20 cellular contexts compared by ENCODE assay signal in genomic region chr21:33870768-33871167, GRCh38. TPM values are rescaled to one million over a fixed set of nuclear protein-coding genes. Genes with fewer than 3 reads are reported as not detected.
DNase-seq lines count a peak whose midpoint lies in the region; ATAC-seq, FAIRE-seq and TF ChIP-seq lines count a peak whose summit lies in the region.
"Had no signal": no experiment of that assay in that cellular context is flagged by ENCODE, and none has a peak within 500 bp of the region (broad histone marks: within the 10 kb centered on the region; RNA-seq: fewer than 3 reads in every experiment).

No MANE protein-coding gene starts in this region.

- POLR2A ChIA-PET in HepG2 (lab: Yijun Ruan, JAX): no interaction called here

- H3K9ac ChIP-seq in HepG2 (ENCODE audit: insufficient read depth, low read depth, low read length) (no peak overlapping the region), adipocyte (ENCODE audit: low read length) (peak overlapping the region; percentile 51)

- H2AFZ ChIP-seq in HepG2 (ENCODE audit: low read length): no peak overlapping the region

- CTCF ChIA-PET in HepG2 (lab: Yijun Ruan, JAX; ENCODE audit: low intra/inter-chr PET ratio, low total read pairs): no interaction called here

- H3K4me3 ChIP-seq in HepG2 (replicated peaks in 1 of 3; ENCODE audit: insufficient read depth in 1 of 3, low read depth in 2 of 3, low read length in 3 of 3): no peak overlapping the region
- H3K4me3 ChIP-seq in right lobe of liver: no peak overlapping the region
- no peak overlapping the region for H3K4me3 ChIP-seq in adipocyte (ENCODE audit: low read length)
- no peak overlapping the region for H3K4me3 ChIP-seq in upper lobe of right lung
- H3K4me3 ChIP-seq: SK-N-MC had no signal

- TF ChIP-seq EP300 in HepG2 (IDR thresholded peaks at IDR 0.05; ENCODE audit: low read depth in 2 of 2, low read length in 2 of 2) (no peak), HepG2 (CRISPR knock-in tag; IDR thresholded peaks at IDR 0.05; ENCODE audit: borderline replicate concordance) (no peak)

- H3K27ac ChIP-seq in HepG2 (ENCODE audit: extremely low read length, insufficient read depth, low read length) (no peak overlapping the region), right lobe of liver (no peak overlapping the region), upper lobe of right lung (no peak overlapping the region)
- H3K27ac ChIP-seq: HL-60, SK-N-MC had no signal

- no peak for ATAC-seq in HepG2
- no peak for ATAC-seq in right lobe of liver
- ATAC-seq in esophagus mucosa: peak; percentile 45
- ATAC-seq in upper lobe of right lung: no peak
- ATAC-seq: HCT116, PC-3 had no signal

- no TSS peak for BruUV-seq in HepG2 (replicated peaks; lab: Mats Ljungman, UMichigan)

- no peak for TF ChIP-seq RAD21 in HepG2 (CRISPR knock-in tag; IDR thresholded peaks at IDR 0.05)

- TF ChIP-seq CTCF in HepG2 (CRISPR knock-in tag; IDR thresholded peaks at IDR 0.05) (no peak), right lobe of liver (IDR thresholded peaks at IDR 0.05) (no peak), upper lobe of right lung (IDR thresholded peaks at IDR 0.05) (no peak), GM10266 (IDR thresholded peaks at IDR 0.05; ENCODE audit: control insufficient read depth, insufficient read depth, low read depth, missing control alignments) (no peak)

- H3K36me3 ChIP-seq in HepG2 (replicated peaks in 1 of 2; ENCODE audit: control insufficient read depth in 1 of 2, insufficient read depth in 2 of 2, low read length in 2 of 2) (no peaks in the 10 kb centered on the region), right lobe of liver (no peaks in the 10 kb centered on the region), adipocyte (ENCODE audit: control insufficient read depth, insufficient read depth, low read length, severe bottlenecking) (no peaks in the 10 kb centered on the region), upper lobe of right lung (no peaks in the 10 kb centered on the region)

- no peak for DNase-seq in HepG2 (ENCODE audit: low spot score)
- no peak for DNase-seq in right lobe of liver
- DNase-seq in adipocyte (ENCODE audit: low read depth): no peak
- peak; percentile 16 for DNase-seq in upper lobe of right lung
- no peak for DNase-seq in GM10266 (ENCODE audit: extremely low spot score)
- no peak for DNase-seq in foreskin melanocyte
- no peak for DNase-seq in ureter (ENCODE audit: low spot score)
- DNase-seq: AML-193; Caco-2; KG1; NCI-H1092; NCI-H2107; NCI-H526; NK-92 treated with Interleukin-12 subunit alpha and Interleukin-12 subunit beta, amount 100 ng/mL, for 24 hours; PC-3 had no signal

- no peak overlapping the region for H3K4me2 ChIP-seq in HepG2 (ENCODE audit: low read depth, low read length)

- FAIRE-seq in HepG2 (lab: Jason Lieb, UNC): no peak
- FAIRE-seq: GM12891 had no signal

- H4K20me1 ChIP-seq in HepG2 (ENCODE audit: insufficient read depth, low read length): no peaks in the 10 kb centered on the region

- H3K27me3 ChIP-seq in HepG2 (ENCODE audit: control insufficient read depth in 1 of 2, insufficient read depth in 2 of 2, low read length in 2 of 2) (peaks cover 0 to under 1% of the 10 kb centered on the region in 2 experiments; a peak in 1 of 5 replicates), right lobe of liver (no peaks in the 10 kb centered on the region), adipocyte (replicated peaks; ENCODE audit: control insufficient read depth, insufficient read depth, low read length) (no peaks in the 10 kb centered on the region), upper lobe of right lung (no peaks in the 10 kb centered on the region)

- intact Hi-C loops in HepG2 (cut with micrococcal nuclease; ENCODE audit: unreplicated experiment) (no loop called here), right lobe of liver (cut with DNase I) (no loop called here), upper lobe of right lung (cut with DNase I) (no loop called here)

- in situ Hi-C loops in HepG2 (cut with HindIII; ENCODE audit: extremely low pct_ligation_motif_present, low pct_unique_long_range_greater_than_20kb): no loop called here

- TF ChIP-seq POLR2A in HepG2 (IDR thresholded peaks at IDR 0.05; ENCODE audit: insufficient read depth in 1 of 2, low read depth in 2 of 2, low read length in 2 of 2) (no peak), right lobe of liver (IDR thresholded peaks at IDR 0.05) (no peak)

- peaks cover 26% of the 10 kb centered on the region for H3K4me1 ChIP-seq in HepG2 (ENCODE audit: insufficient read depth, low read length)
- H3K4me1 ChIP-seq in right lobe of liver: no peaks in the 10 kb centered on the region
- H3K4me1 ChIP-seq in adipocyte (ENCODE audit: control insufficient read depth, insufficient read depth, low read length): peaks cover 21% of the 10 kb centered on the region
- no peaks in the 10 kb centered on the region for H3K4me1 ChIP-seq in upper lobe of right lung
- H3K4me1 ChIP-seq: Caco-2 had no signal

- no peaks in the 10 kb centered on the region for H3K79me2 ChIP-seq in HepG2 (ENCODE audit: insufficient read depth, low read length)

- WGBS in HepG2 (ENCODE audit: low lambda C conversion rate): 31% methylated on average over 4 of the region's 4 CpGs
- WGBS in right lobe of liver (ENCODE audit: insufficient coverage, low coverage, low lambda C conversion rate, missing lambda C conversion rate): 80% methylated on average over 3 of the region's 4 CpGs

- H3K9me3 ChIP-seq in HepG2 (ENCODE audit: low read length) (no peaks in the 10 kb centered on the region), right lobe of liver (no peaks in the 10 kb centered on the region), adipocyte (ENCODE audit: control insufficient read depth, low read length) (no peaks in the 10 kb centered on the region), upper lobe of right lung (no peaks in the 10 kb centered on the region)
- H3K9me3 ChIP-seq: Caco-2 had no signal

TF ChIP-seq in HepG2, 621 proteins besides CTCF, POLR2A, EP300 and RAD21:
- TF ChIP-seq ZSCAN21 (CRISPR knock-in tag; IDR thresholded peaks at IDR 0.05; ENCODE audit: borderline replicate concordance) (no peak), FOXA1 (IDR thresholded peaks at IDR 0.05) (no peak), FOXA1 (CRISPR knock-in tag; IDR thresholded peaks at IDR 0.05) (0 out of 2 replicates have a peak, but pooled peaks have one; percentile 12)

RNA-seq across cellular contexts. Expression of gene ATP5PO, which starts 44.8 kb away (rescaled TPM):
- total RNA-seq in HepG2 (2016; rRNA removed; fragmentation: Illumina TruSeq; extraction: Trizol) (256 and 343 TPM in 2 replicates), right lobe of liver (100 to 1,000 TPM in 3 of 6 experiments, 10 to 100 TPM in 3; 87.3 to 191 (median 98.7) TPM), esophagus mucosa (236 TPM), upper lobe of right lung (107 TPM), ureter (188 TPM)
- total RNA-seq in HepG2 (2016; cell fraction: cytosol; rRNA removed; fragmentation: Illumina TruSeq; extraction: Trizol; ENCODE audit: low read depth): 164 and 167 TPM in 2 replicates
- total RNA-seq in HepG2 (2016; cell fraction: insoluble cytoplasmic fraction; rRNA removed; fragmentation: Illumina TruSeq; extraction: Trizol): 249 and 372 TPM in 2 replicates
- 151 and 155 TPM in 2 replicates for total RNA-seq in HepG2 (2016; cell fraction: membrane; rRNA removed; fragmentation: Illumina TruSeq; extraction: Trizol)
- total RNA-seq in HepG2 (2016; cell fraction: nucleus; rRNA removed; fragmentation: Illumina TruSeq; extraction: Trizol): 91.7 and 110 TPM in 2 replicates
- polyA plus RNA-seq in HepG2 (2011; rRNA removed): 210 and 297 TPM in 2 replicates
- polyA plus RNA-seq in HepG2 (2011; cell fraction: cytosol; rRNA removed): 191 and 238 TPM in 2 replicates
- polyA plus RNA-seq in HepG2 (2011; cell fraction: nucleus; rRNA removed): 57.6 and 58.8 TPM in 2 replicates
- 189 and 218 TPM in 2 replicates for polyA plus RNA-seq in HepG2 (2012)
- polyA plus RNA-seq in HepG2 (2016; cell fraction: cytosol; fragmentation: Illumina TruSeq; extraction: Trizol; ENCODE audit: low read depth): 156 and 166 TPM in 2 replicates
- 387 and 430 TPM in 2 replicates for polyA plus RNA-seq in HepG2 (2016; cell fraction: insoluble cytoplasmic fraction; fragmentation: Illumina TruSeq; extraction: Trizol; ENCODE audit: low read depth)
- 145 and 159 TPM in 2 replicates for polyA plus RNA-seq in HepG2 (2016; cell fraction: membrane; fragmentation: Illumina TruSeq; extraction: Trizol; ENCODE audit: low read depth)
- polyA plus RNA-seq in HepG2 (2016; cell fraction: nucleus; fragmentation: Illumina TruSeq; extraction: Trizol; ENCODE audit: insufficient read depth, low read depth): 154 and 160 TPM in 2 replicates
- polyA minus RNA-seq in HepG2 (2011; rRNA and poly(A)+ RNA removed; ENCODE audit: low replicate concordance): 48.9 and 100 TPM in 2 replicates
- 42.2 and 52.1 TPM in 2 replicates for polyA minus RNA-seq in HepG2 (2011; cell fraction: cytosol; rRNA and poly(A)+ RNA removed)
- 34.6 and 39.2 TPM in 2 replicates for polyA minus RNA-seq in HepG2 (2011; cell fraction: nucleus; rRNA and poly(A)+ RNA removed)
